Comparison of ENCODE assay signal across 19 cellular contexts in the genomic region with DNA sequence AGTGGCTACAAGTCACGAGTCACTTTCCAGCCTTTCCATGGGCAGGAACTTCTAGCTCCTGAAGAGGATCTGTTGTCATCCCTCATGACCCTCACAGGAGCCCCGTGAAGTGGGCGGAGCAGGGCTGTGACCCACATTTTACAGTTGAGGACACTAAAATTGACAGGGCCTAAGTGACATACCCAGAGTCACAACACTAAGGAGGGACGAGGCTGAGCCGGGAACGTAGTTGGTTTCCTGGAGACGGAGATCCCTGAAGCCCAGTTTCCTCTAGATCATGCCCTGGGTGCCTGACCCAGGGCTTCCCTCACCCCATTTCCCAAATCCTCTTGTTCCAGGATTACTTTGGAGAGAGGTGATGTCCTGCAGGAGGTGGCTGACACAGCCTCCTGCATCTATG. TPM values are rescaled to one million over a fixed set of nuclear protein-coding genes. Genes with fewer than 3 reads are reported as not detected.
A peak's percentile ranks its signal among the peaks of the same experiment; 100 is the strongest.
DNase-seq lines count a peak whose midpoint lies in the region; ATAC-seq, FAIRE-seq and TF ChIP-seq lines count a peak whose summit lies in the region.
"Had no signal": no experiment of that assay in that cellular context is flagged by ENCODE, and none has a peak within 500 bp of the region (broad histone marks: within the 10 kb centered on the region; RNA-seq: fewer than 3 reads in every experiment).

No MANE protein-coding gene starts in this region.

- H3K4me3 Mint-ChIP-seq in activated CD8-positive, alpha-beta T cell treated with anti-CD3 and anti-CD28 coated beads, Interleukin-2, amount 10 ng/mL, durations not matched to agents 7 days and 5 days, result no peak overlapping the region
- no peak overlapping the region for H3K4me3 Mint-ChIP-seq in activated CD8-positive, alpha-beta T cell treated with anti-CD3 and anti-CD28 coated beads for 36 hours
- no peak overlapping the region for H3K4me3 Mint-ChIP-seq in osteocyte (ENCODE audit: unreplicated experiment)
- H3K4me3 Mint-ChIP-seq: B cell; CD4-positive, alpha-beta memory T cell; GM23338; H9 had no signal

- no peaks in the 10 kb centered on the region for H3K9me3 Mint-ChIP-seq in activated CD8-positive, alpha-beta T cell treated with anti-CD3 and anti-CD28 coated beads, Interleukin-2, amount 10 ng/mL, durations not matched to agents 7 days and 5 days (ENCODE audit: insufficient read depth)
- no peaks in the 10 kb centered on the region for H3K9me3 Mint-ChIP-seq in activated CD8-positive, alpha-beta T cell treated with anti-CD3 and anti-CD28 coated beads for 36 hours
- H3K9me3 Mint-ChIP-seq in osteocyte (ENCODE audit: unreplicated experiment), result no peaks in the 10 kb centered on the region
- H3K9me3 Mint-ChIP-seq: CD4-positive, alpha-beta memory T cell; H9 had no signal

- peaks cover 42% of the 10 kb centered on the region for H3K4me1 Mint-ChIP-seq in activated CD8-positive, alpha-beta T cell treated with anti-CD3 and anti-CD28 coated beads, Interleukin-2, amount 10 ng/mL, durations not matched to agents 7 days and 5 days (ENCODE audit: low read depth)
- peaks cover 18% of the 10 kb centered on the region for H3K4me1 Mint-ChIP-seq in activated CD8-positive, alpha-beta T cell treated with anti-CD3 and anti-CD28 coated beads for 36 hours (ENCODE audit: low read depth)
- no peaks in the 10 kb centered on the region for H3K4me1 Mint-ChIP-seq in osteocyte (ENCODE audit: unreplicated experiment)

- no peaks in the 10 kb centered on the region for H3K36me3 Mint-ChIP-seq in activated CD8-positive, alpha-beta T cell treated with anti-CD3 and anti-CD28 coated beads, Interleukin-2, amount 10 ng/mL, durations not matched to agents 7 days and 5 days (ENCODE audit: low read depth)
- no peaks in the 10 kb centered on the region for H3K36me3 Mint-ChIP-seq in activated CD8-positive, alpha-beta T cell treated with anti-CD3 and anti-CD28 coated beads for 36 hours (ENCODE audit: low read depth)
- H3K36me3 Mint-ChIP-seq in osteocyte (ENCODE audit: unreplicated experiment), result no peaks in the 10 kb centered on the region
- H3K36me3 Mint-ChIP-seq: CD4-positive, alpha-beta memory T cell had no signal

- peak; percentile 60 for FAIRE-seq in bronchial epithelial cell (lab: Jason Lieb, UNC)
- FAIRE-seq: A204.1 had no signal

- CTCF ChIA-PET in activated CD8-positive, alpha-beta T cell treated with anti-CD3 and anti-CD28 coated beads, Interleukin-2, amount 10 ng/mL, durations not matched to agents 7 days and 5 days (lab: Charles Lee), result interaction anchor here (1.2 to 2.5 kb wide), 2 partner anchors 9 to 27 kb away, joined by 4 to 7 read pairs; no protein-coding TSS in a partner anchor
- CTCF ChIA-PET in activated CD8-positive, alpha-beta T cell treated with anti-CD3 and anti-CD28 coated beads for 36 hours (lab: Charles Lee), result interaction anchor here (1.0 to 1.8 kb wide), 3 partner anchors 27 to 440 kb away, joined by 3 to 11 read pairs (median 4); no protein-coding TSS in a partner anchor

- H3K27me3 Mint-ChIP-seq in activated CD8-positive, alpha-beta T cell treated with anti-CD3 and anti-CD28 coated beads, Interleukin-2, amount 10 ng/mL, durations not matched to agents 7 days and 5 days (ENCODE audit: low read depth), result peaks cover 10% of the 10 kb centered on the region
- H3K27me3 Mint-ChIP-seq in activated CD8-positive, alpha-beta T cell treated with anti-CD3 and anti-CD28 coated beads for 36 hours, result no peaks in the 10 kb centered on the region
- peaks cover 38% of the 10 kb centered on the region for H3K27me3 Mint-ChIP-seq in osteocyte (ENCODE audit: unreplicated experiment)
- H3K27me3 Mint-ChIP-seq: B cell; CD4-positive, alpha-beta memory T cell had no signal

- H3K36me3 ChIP-seq in bronchial epithelial cell (ENCODE audit: control insufficient read depth, insufficient read depth, low read length), result no peaks in the 10 kb centered on the region

- POLR2A ChIA-PET in activated CD8-positive, alpha-beta T cell treated with anti-CD3 and anti-CD28 coated beads, Interleukin-2, amount 10 ng/mL, durations not matched to agents 7 days and 5 days (lab: Charles Lee), result no interaction called here
- POLR2A ChIA-PET in activated CD8-positive, alpha-beta T cell treated with anti-CD3 and anti-CD28 coated beads for 36 hours (lab: Charles Lee), result interaction anchor here (1.1 to 1.2 kb wide), 2 partner anchors 10 to 82 kb away, joined by 3 to 5 read pairs; no protein-coding TSS in a partner anchor

- ATAC-seq in activated CD8-positive, alpha-beta T cell treated with anti-CD3 and anti-CD28 coated beads, Interleukin-2, amount 10 ng/mL, durations not matched to agents 7 days and 5 days, result no peak
- no peak for ATAC-seq in activated CD8-positive, alpha-beta T cell treated with anti-CD3 and anti-CD28 coated beads for 36 hours
- ATAC-seq: GM23338, HCT116 had no signal

- peak overlapping the region; percentile 60 for H3K27ac Mint-ChIP-seq in activated CD8-positive, alpha-beta T cell treated with anti-CD3 and anti-CD28 coated beads, Interleukin-2, amount 10 ng/mL, durations not matched to agents 7 days and 5 days
- no peak overlapping the region for H3K27ac Mint-ChIP-seq in activated CD8-positive, alpha-beta T cell treated with anti-CD3 and anti-CD28 coated beads for 36 hours
- no peak overlapping the region for H3K27ac Mint-ChIP-seq in osteocyte (ENCODE audit: unreplicated experiment)
- H3K27ac Mint-ChIP-seq: B cell; CD4-positive, alpha-beta memory T cell; GM23338; H9 had no signal

- H3K4me3 ChIP-seq in bronchial epithelial cell (ENCODE audit: low read depth, low read length), result no peak overlapping the region
- H3K4me3 ChIP-seq: GM23338 had no signal

- DNase-seq in activated CD8-positive, alpha-beta T cell treated with anti-CD3 and anti-CD28 coated beads, Interleukin-2, amount 10 ng/mL, durations not matched to agents 7 days and 5 days, result no peak
- DNase-seq in activated CD8-positive, alpha-beta T cell treated with anti-CD3 and anti-CD28 coated beads for 36 hours, result no peak
- no peak for DNase-seq in bronchial epithelial cell (ENCODE audit: low read depth)
- DNase-seq in osteocyte (ENCODE audit: extremely low spot score, unreplicated experiment), result peak; percentile 60
- no peak for DNase-seq in effector CD8-positive, alpha-beta T cell (lab: John Stamatoyannopoulos, UW)
- no peak for DNase-seq in NCI-H2107 treated with DMSO at 0.1 percent for 48 hours (lab: John Stamatoyannopoulos, UW; ENCODE audit: unreplicated experiment)
- DNase-seq: C1 segment of cervical spinal cord; Calu3; CD4-positive, alpha-beta memory T cell; COR-L47; DMS53; DMS79 treated with DMSO at 0.1 percent for 48 hours; GF-D8; H9 had no signal

- H3K27me3 ChIP-seq in bronchial epithelial cell (ENCODE audit: control insufficient read depth, insufficient read depth, low read length), result peaks cover 1% of the 10 kb centered on the region

- intact Hi-C loops in activated CD8-positive, alpha-beta T cell treated with anti-CD3 and anti-CD28 coated beads for 36 hours (cut with micrococcal nuclease), result no loop called here

- no peak for TF ChIP-seq CTCF in activated CD8-positive, alpha-beta T cell treated with anti-CD3 and anti-CD28 coated beads for 36 hours (IDR thresholded peaks at IDR 0.05)
- no peak for TF ChIP-seq CTCF in bronchial epithelial cell (IDR thresholded peaks at IDR 0.05; ENCODE audit: insufficient read depth, low read length, severe bottlenecking)
- no peak for TF ChIP-seq CTCF in osteocyte (IDR thresholded peaks at IDR 0.05)

RNA-seq across cellular contexts. Expression of a gene that starts 45.8 kb away (rescaled TPM):
- total RNA-seq in activated CD8-positive, alpha-beta T cell treated with anti-CD3 and anti-CD28 coated beads, Interleukin-2, amount 10 ng/mL, durations not matched to agents 7 days and 5 days, result 1 to 10 TPM; 8.9 to 9.7 TPM
- 1 to 10 TPM; 3.6 to 4.7 TPM for total RNA-seq in activated CD8-positive, alpha-beta T cell treated with anti-CD3 and anti-CD28 coated beads for 36 hours
- total RNA-seq in bronchial epithelial cell, result under 0.01 and 0.77 TPM in 2 replicates
- 0.08 and 0.30 TPM in 2 replicates for total RNA-seq in osteocyte
- total RNA-seq: Calu3, G401 had no signal

RNA-seq across cellular contexts. Expression of a gene that starts 47.9 kb away (rescaled TPM):
- 10 to 100 TPM; 29.2 to 33.5 TPM for total RNA-seq in activated CD8-positive, alpha-beta T cell treated with anti-CD3 and anti-CD28 coated beads, Interleukin-2, amount 10 ng/mL, durations not matched to agents 7 days and 5 days
- total RNA-seq in activated CD8-positive, alpha-beta T cell treated with anti-CD3 and anti-CD28 coated beads for 36 hours, result 10 to 100 TPM; 11.1 to 11.4 TPM
- total RNA-seq in bronchial epithelial cell, result 0.79 and 7.9 TPM in 2 replicates
- 0.21 and 0.24 TPM in 2 replicates for total RNA-seq in osteocyte
- total RNA-seq: G401, GM23338, H9 had no signal
